ENCODE assay signal across 6 cellular contexts in the genomic region with DNA sequence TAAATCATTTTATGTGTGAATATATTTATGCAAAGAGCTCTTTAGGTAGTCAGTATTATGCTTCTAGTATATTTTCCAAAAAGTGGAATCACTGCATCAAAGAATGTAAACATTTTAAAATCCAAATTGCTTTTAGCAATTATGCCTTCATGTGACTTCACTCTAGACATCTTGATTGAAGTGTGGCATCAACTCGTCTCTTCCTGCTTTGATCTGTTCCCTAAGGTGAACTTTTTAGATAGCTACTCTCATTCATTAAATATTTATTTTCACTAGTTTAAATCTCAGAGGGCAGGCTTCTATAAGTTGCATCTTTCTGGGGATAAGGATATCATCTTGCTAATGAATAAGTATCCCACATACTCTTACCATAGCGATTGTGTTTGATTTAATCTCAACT. TPM values are rescaled to one million over a fixed set of nuclear protein-coding genes. Genes with fewer than 3 reads are reported as not detected.
"Had no signal": no experiment of that assay in that cellular context is flagged by ENCODE, and none has a peak within 500 bp of the region (broad histone marks: within the 10 kb centered on the region; RNA-seq: fewer than 3 reads in every experiment).

No MANE protein-coding gene starts in this region.

- H3K4me3 ChIP-seq: K562 had no signal

- DNase-seq: IMR-90, KBM-7, KG1 had no signal

- H3K27ac ChIP-seq: HL-60 had no signal

RNA-seq across cellular contexts. Expression of a gene that starts 39.2 kb away (rescaled TPM):
- polyA plus RNA-seq: IgD-negative memory B cell had no signal
